8 cellular contexts compared by ENCODE assay signal in genomic region chr1:149885364-149886111, GRCh38. TPM values are rescaled to one million over a fixed set of nuclear protein-coding genes. Genes with fewer than 3 reads are reported as not detected.
DNase-seq lines count a peak whose midpoint lies in the region; ATAC-seq and TF ChIP-seq lines count a peak whose summit lies in the region.

No MANE protein-coding gene starts in this region.

- H3K4me1 Mint-ChIP-seq in endothelial cell (ENCODE audit: unreplicated experiment), result no peaks in the 10 kb centered on the region

- DNase-seq in HT1080 (ENCODE audit: low read depth), result peak; percentile 87
- DNase-seq in NOMO-1 (lab: John Stamatoyannopoulos, UW; ENCODE audit: unreplicated experiment in 2 of 2), result peak; percentile 76 to 79
- DNase-seq in activated CD8-positive, alpha-beta memory T cell treated with anti-CD3 and anti-CD28 coated beads, Interleukin-2, amount 50 U/mL, for 24 hours (ENCODE audit: extremely low read depth), result peak; percentile 26
- peak; percentile 40 for DNase-seq in endothelial cell (ENCODE audit: low spot score)
- peak; percentile 95 for DNase-seq in mesenteric fat pad (ENCODE audit: low spot score)
- DNase-seq in stimulated activated CD8-positive, alpha-beta memory T cell treated with anti-CD3 and anti-CD28 coated beads, Interleukin-15, amount 100 ng/mL, for 1 hour (ENCODE audit: low read depth), result peak; percentile 34

- no peak overlapping the region for H3K27ac Mint-ChIP-seq in endothelial cell (ENCODE audit: unreplicated experiment)

- ATAC-seq in HG03280 (IDR thresholded peaks at IDR 0.05; ENCODE audit: unreplicated experiment), result no peak

- no peak for TF ChIP-seq CTCF in C4-2B (conservative IDR thresholded peaks at IDR 0.05)
- no peak for TF ChIP-seq CTCF in endothelial cell (IDR thresholded peaks at IDR 0.05; ENCODE audit: unreplicated experiment)

- H3K36me3 Mint-ChIP-seq in endothelial cell (ENCODE audit: low read depth, unreplicated experiment), result no peaks in the 10 kb centered on the region

- H3K9me3 Mint-ChIP-seq in endothelial cell (ENCODE audit: unreplicated experiment), result no peaks in the 10 kb centered on the region

- peak overlapping the region; percentile 99 for H3K27ac ChIP-seq in C4-2B

- H3K27me3 Mint-ChIP-seq in endothelial cell (ENCODE audit: unreplicated experiment), result no peaks in the 10 kb centered on the region

- no peak overlapping the region for H3K4me3 Mint-ChIP-seq in endothelial cell (ENCODE audit: unreplicated experiment)

RNA-seq across cellular contexts. Expression of gene BOLA1, which starts 13.8 kb away (rescaled TPM):
- total RNA-seq in HT1080 (2014; rRNA removed; shearing (Covaris generic)), result 15.1 and 19.2 TPM in 2 replicates
- 21.2 and 24.7 TPM in 2 replicates for polyA plus RNA-seq in HT1080 (2015; cell fraction: cytosol; rRNA removed)
- 14.8 and 21.1 TPM in 2 replicates for polyA plus RNA-seq in HT1080 (2015; cell fraction: nucleus; rRNA removed)
- total RNA-seq in endothelial cell (ENCODE audit: unreplicated experiment) (7.7 TPM), mesenteric fat pad (16.1 TPM)

RNA-seq across cellular contexts. Expression of gene SV2A, which starts 32.1 kb away (rescaled TPM):
- total RNA-seq in HT1080 (2014; rRNA removed; shearing (Covaris generic)), result 23.1 and 27.7 TPM in 2 replicates
- polyA plus RNA-seq in HT1080 (2015; cell fraction: cytosol; rRNA removed), result 14.4 and 17.7 TPM in 2 replicates
- 31.7 and 32.3 TPM in 2 replicates for polyA plus RNA-seq in HT1080 (2015; cell fraction: nucleus; rRNA removed)
- 12.7 TPM for total RNA-seq in endothelial cell (ENCODE audit: unreplicated experiment)
- 2.0 TPM for total RNA-seq in mesenteric fat pad

RNA-seq across cellular contexts. Expression of gene SF3B4, which starts 42.1 kb away (rescaled TPM):
- 21.4 and 35.8 TPM in 2 replicates for total RNA-seq in HT1080 (2014; rRNA removed; shearing (Covaris generic))
- 89.3 and 103 TPM in 2 replicates for polyA plus RNA-seq in HT1080 (2015; cell fraction: cytosol; rRNA removed)
- 123 and 126 TPM in 2 replicates for polyA plus RNA-seq in HT1080 (2015; cell fraction: nucleus; rRNA removed)
- total RNA-seq in endothelial cell (ENCODE audit: unreplicated experiment) (108 TPM), mesenteric fat pad (47.9 TPM)

RNA-seq across cellular contexts. Expression of gene MTMR11, which starts 51.1 kb away (rescaled TPM):
- total RNA-seq in HT1080 (2014; rRNA removed; shearing (Covaris generic)), result 38.2 and 60.8 TPM in 2 replicates
- polyA plus RNA-seq in HT1080 (2015; cell fraction: cytosol; rRNA removed), result 90.4 and 91.1 TPM in 2 replicates
- polyA plus RNA-seq in HT1080 (2015; cell fraction: nucleus; rRNA removed), result 165 and 169 TPM in 2 replicates
- total RNA-seq in endothelial cell (ENCODE audit: unreplicated experiment), result 10.3 TPM
- 2.2 TPM for total RNA-seq in mesenteric fat pad

Comparison
In these comparisons a context has a peak if more than half of its experiments do, and no peak if none do; other contexts are left out.
1. DNase-seq: peak in every context shown above with its lines; median percentile 95 in mesenteric fat pad; 87 in HT1080; 78 in NOMO-1; 40 in endothelial cell; 34 in stimulated activated CD8-positive, alpha-beta memory T cell treated with anti-CD3 and anti-CD28 coated beads, Interleukin-15, amount 100 ng/mL, for 1 hour; 26 in activated CD8-positive, alpha-beta memory T cell treated with anti-CD3 and anti-CD28 coated beads, Interleukin-2, amount 50 U/mL, for 24 hours.